11 cellular contexts compared by ENCODE assay signal in genomic region chr1:54278941-54279422, GRCh38.
DNase-seq lines count a peak whose midpoint lies in the region; ATAC-seq and TF ChIP-seq lines count a peak whose summit lies in the region.
"Had no signal": no experiment of that assay in that cellular context is flagged by ENCODE, and none has a peak within 500 bp of the region (broad histone marks: within the 10 kb centered on the region; RNA-seq: fewer than 3 reads in every experiment).

No MANE protein-coding gene starts in this region.

- no peaks in the 10 kb centered on the region for H3K9me3 ChIP-seq in left ventricle myocardium inferior (replicated peaks)
- H3K9me3 ChIP-seq in esophagus muscularis mucosa: no peaks in the 10 kb centered on the region
- H3K9me3 ChIP-seq in ovary: no peaks in the 10 kb centered on the region
- H3K9me3 ChIP-seq in aorta (ENCODE audit: control insufficient read depth, low read length): no peaks in the 10 kb centered on the region

- 65% methylated on average over 9 of the region's 9 CpGs for WGBS in esophagus muscularis mucosa
- 25 to 41% (median 31%) methylated on average over 9 of the region's 9 CpGs for WGBS in ovary, 3 donors
- WGBS in aorta, 2 donors: 29 to 37% methylated on average over 9 of the region's 9 CpGs

- no peak for ATAC-seq in Right ventricle myocardium superior (ENCODE audit: poor library complexity)
- ATAC-seq in aorta (ENCODE audit: low FRiP score): peak; percentile 25
- ATAC-seq in GM18502 (IDR thresholded peaks at IDR 0.05; ENCODE audit: poor library complexity, unreplicated experiment): no peak

- no peak for TF ChIP-seq POLR2A in esophagus muscularis mucosa (IDR thresholded peaks at IDR 0.05; ENCODE audit: low read depth)
- TF ChIP-seq POLR2A in ovary (IDR thresholded peaks at IDR 0.05): no peak

- peaks cover 76% of the 10 kb centered on the region for H3K4me1 ChIP-seq in left ventricle myocardium inferior
- H3K4me1 ChIP-seq in esophagus muscularis mucosa: peaks cover 77 to 98% (median 97%) of the 10 kb centered on the region in 4 donors
- H3K4me1 ChIP-seq in ovary (ENCODE audit: insufficient read depth): peaks cover 68% of the 10 kb centered on the region
- H3K4me1 ChIP-seq in aorta (ENCODE audit: control insufficient read depth in 1 of 2, insufficient read depth in 2 of 2, low read length in 2 of 2): peaks cover 0 to 3% of the 10 kb centered on the region in 2 donors

- intact Hi-C loops in left ventricle myocardium inferior (cut with micrococcal nuclease) (no loop called here), Right ventricle myocardium superior (cut with DNase I) (loop anchor here (10.0 kb wide), 3 partner anchors 76 to 154 kb away; partner anchors contain the start of gene SSBP3), esophagus muscularis mucosa (cut with DNase I) (loop anchor here (5.0 kb wide), 1 partner anchor 48 kb away; no protein-coding TSS in a partner anchor), ovary (cut with DNase I) (loop anchor here (5.0 to 10.0 kb wide), 5 partner anchors 33 to 206 kb away; partner anchors contain the start of gene SSBP3 (in 1 of the 4)), aorta (cut with DNase I) (no loop called here)

- H3K27ac ChIP-seq in left ventricle myocardium inferior (replicated peaks) (peak overlapping the region; percentile 84), esophagus muscularis mucosa (replicated peaks in 1 of 4) (peak overlapping the region; percentile 90 to 97 (median 95)), ovary (peak overlapping the region; percentile 81 to 94), aorta (ENCODE audit: low read depth in 1 of 2, low read length in 2 of 2) (peak overlapping the region; percentile 24 to 97)

- TF ChIP-seq EP300 in esophagus muscularis mucosa (IDR thresholded peaks at IDR 0.05): peak; percentile 83
- peak; percentile 90 for TF ChIP-seq EP300 in ovary (IDR thresholded peaks at IDR 0.05)

- H3K36me3 ChIP-seq in left ventricle myocardium inferior (peaks cover 10% of the 10 kb centered on the region), esophagus muscularis mucosa (peaks cover 0 to 16% (median 9%) of the 10 kb centered on the region in 4 donors), ovary (no peaks in the 10 kb centered on the region), aorta (ENCODE audit: control insufficient read depth in 1 of 2, insufficient read depth in 2 of 2, low read length in 1 of 2) (no peaks in the 10 kb centered on the region)

- DNase-seq in left ventricle myocardium inferior (no peak), Right ventricle myocardium superior (no peak), esophagus muscularis mucosa (ENCODE audit: extremely low spot score) (no peak), ovary (peak in 3 of 5 donors; percentile 54 to 68 (median 60)), aorta (peak; percentile 74 to 84), anterior cingulate cortex (lab: John Stamatoyannopoulos, UW) (no peak), DMS53 treated with DMSO at 0.1 percent for 48 hours (lab: John Stamatoyannopoulos, UW; ENCODE audit: unreplicated experiment) (no peak)
- DNase-seq: activated CD8-positive, alpha-beta memory T cell treated with anti-CD3 and anti-CD28 coated beads, Interleukin-2, amount 50 U/mL, for 48 hours; dermis blood vessel endothelial cell; NCI-H524 treated with DMSO at 0.1 percent for 48 hours had no signal

- H3K27me3 ChIP-seq in left ventricle myocardium inferior (ENCODE audit: low read depth) (no peaks in the 10 kb centered on the region), esophagus muscularis mucosa (no peaks in the 10 kb centered on the region), ovary (no peaks in the 10 kb centered on the region), aorta (ENCODE audit: control insufficient read depth in 1 of 2, insufficient read depth in 2 of 2, low read length in 1 of 2) (no peaks in the 10 kb centered on the region)

- no peak for TF ChIP-seq CTCF in left ventricle myocardium inferior (IDR thresholded peaks at IDR 0.05; ENCODE audit: borderline replicate concordance)
- TF ChIP-seq CTCF in esophagus muscularis mucosa (IDR thresholded peaks at IDR 0.05): no peak
- no peak for TF ChIP-seq CTCF in ovary (IDR thresholded peaks at IDR 0.05)

- H3K4me3 ChIP-seq in left ventricle myocardium inferior (no peak overlapping the region), esophagus muscularis mucosa (no peak overlapping the region), ovary (no peak overlapping the region), aorta (ENCODE audit: low read length in 2 of 2) (no peak overlapping the region)

Comparison
In these comparisons a context has a peak if more than half of its experiments do, and no peak if none do; other contexts are left out.
1. intact Hi-C loops: an anchor here in Right ventricle myocardium superior (10.0 kb wide), esophagus muscularis mucosa (5.0 kb wide) and ovary (5.0 to 10.0 kb wide); none called in left ventricle myocardium inferior and aorta.
2. DNase-seq: peak in ovary (3 of 5) and aorta (2 of 2); none in left ventricle myocardium inferior (single experiment), Right ventricle myocardium superior (single experiment), esophagus muscularis mucosa (single experiment), anterior cingulate cortex (0 of 58) and DMS53 treated with DMSO at 0.1 percent for 48 hours (single experiment).
3. Peak in every context shown above with its lines, with median percentiles within 50 percentile points of each other: H3K27ac ChIP-seq.